13 cellular contexts compared by ENCODE assay signal in the genomic region with DNA sequence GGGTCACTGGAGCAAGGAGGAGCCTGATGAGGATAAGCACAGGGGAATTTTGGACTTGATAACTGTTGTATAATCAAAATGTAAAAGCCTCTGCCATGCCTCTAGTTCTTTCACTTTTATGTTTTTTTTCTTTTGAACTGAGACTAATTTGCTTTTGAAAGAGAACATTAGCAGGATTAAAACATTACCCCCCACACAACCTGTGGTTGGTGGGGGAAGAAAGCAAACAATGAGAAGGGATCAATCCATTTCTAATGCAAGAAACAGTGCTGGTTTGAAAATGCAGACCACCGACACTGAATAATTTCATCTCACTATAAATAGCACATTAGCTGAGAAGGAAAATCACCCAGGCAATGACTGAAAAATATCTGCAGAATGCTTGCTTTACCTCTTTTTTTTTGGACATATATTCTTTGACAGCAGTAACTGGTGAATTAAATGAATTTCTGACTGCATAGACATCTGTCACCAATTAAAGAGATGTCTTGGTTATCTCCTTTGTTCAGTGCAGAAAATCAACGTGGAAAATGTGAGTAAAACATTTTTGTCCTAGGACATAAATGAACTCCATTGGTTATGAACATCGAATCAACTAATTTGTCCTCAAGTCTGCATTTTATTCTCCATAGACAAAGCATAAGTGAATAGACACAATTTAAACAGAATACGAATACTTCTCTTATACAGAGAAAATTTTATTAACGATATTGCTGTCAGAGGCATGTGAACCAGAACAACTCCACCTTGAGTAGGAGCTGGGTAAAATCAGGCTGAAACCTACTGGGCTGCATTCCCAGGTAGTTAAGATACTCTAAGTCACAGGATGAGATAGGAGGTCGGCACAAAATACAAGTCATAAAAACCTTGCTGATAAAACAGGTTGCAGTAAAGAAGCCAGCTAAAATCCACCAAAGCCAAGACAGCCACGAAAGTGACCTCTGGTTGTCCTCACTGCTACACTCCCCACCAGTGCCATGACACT. TPM values are rescaled to one million over a fixed set of nuclear protein-coding genes. Genes with fewer than 3 reads are reported as not detected.
A peak's percentile ranks its signal among the peaks of the same experiment; 100 is the strongest.
DNase-seq lines count a peak whose midpoint lies in the region; ATAC-seq and TF ChIP-seq lines count a peak whose summit lies in the region.
"Had no signal": no experiment of that assay in that cellular context is flagged by ENCODE, and none has a peak within 500 bp of the region (broad histone marks: within the 10 kb centered on the region; RNA-seq: fewer than 3 reads in every experiment).

No MANE protein-coding gene starts in this region.

- H2BK20ac ChIP-seq in H9 (ENCODE audit: low read depth, low read length, poor library complexity, severe bottlenecking): no peak overlapping the region

- H3K9me3 ChIP-seq in H9 (ENCODE audit: control insufficient read depth, low read depth, low read length): no peaks in the 10 kb centered on the region
- no peaks in the 10 kb centered on the region for H3K9me3 ChIP-seq in PC-3 (ENCODE audit: low read length)
- H3K9me3 ChIP-seq in ovary: no peaks in the 10 kb centered on the region
- H3K9me3 ChIP-seq in T-helper 17 cell (ENCODE audit: control insufficient read depth, low read length, poor library complexity, severe bottlenecking): peaks cover 3% of the 10 kb centered on the region

- no TSS peak for BruUV-seq in PC-3 (replicated peaks; lab: Mats Ljungman, UMichigan)

- H3K27me3 ChIP-seq in H9 (ENCODE audit: insufficient read depth, low read length) (no peaks in the 10 kb centered on the region), PC-3 (ENCODE audit: low read length) (peaks cover 7% of the 10 kb centered on the region), ovary (no peaks in the 10 kb centered on the region)

- no peak overlapping the region for H2BK12ac ChIP-seq in H9 (ENCODE audit: insufficient read length, low read depth, low read length)

- H3K4me2 ChIP-seq in H9 (ENCODE audit: insufficient read depth, insufficient read length, low read length) (peak overlapping the region; percentile 44), PC-3 (ENCODE audit: low read length) (peak overlapping the region; percentile 19; the same call in 1 of the 2 replicates)

- H3K27ac Mint-ChIP-seq in H9: peak overlapping the region; percentile 87 to 97 (median 90)
- no peak overlapping the region for H3K27ac Mint-ChIP-seq in T-helper 17 cell
- H3K27ac Mint-ChIP-seq: naive thymus-derived CD8-positive, alpha-beta T cell had no signal

- CTCF ChIA-PET in PC-3 (lab: Charles Lee): interaction anchor here (0.7 kb wide), 1 partner anchor 155 kb away, joined by 4 read pairs; no protein-coding TSS in a partner anchor

- H3F3A ChIP-seq in PC-3 (ENCODE audit: low read length, unreplicated experiment): no peaks in the 10 kb centered on the region

- H4K20me1 ChIP-seq in H9 (ENCODE audit: control insufficient read depth, insufficient read depth, insufficient read length): no peaks in the 10 kb centered on the region
- H4K20me1 ChIP-seq in PC-3 (ENCODE audit: low read length): no peaks in the 10 kb centered on the region

- H3K36me3 ChIP-seq in PC-3 (ENCODE audit: low read depth, low read length) (no peaks in the 10 kb centered on the region), ovary (no peaks in the 10 kb centered on the region)
- H3K36me3 ChIP-seq: WERI-Rb-1 had no signal

- TF ChIP-seq CTCF in H9 (conservative IDR thresholded peaks at IDR 0.05): peak; percentile 25; the same call in 1 of the 3 replicates
- no peak for TF ChIP-seq CTCF in PC-3 (conservative IDR thresholded peaks at IDR 0.05; ENCODE audit: low read depth, low read length)
- peak; percentile 4 for TF ChIP-seq CTCF in fibroblast of pulmonary artery (IDR thresholded peaks at IDR 0.05; ENCODE audit: low read length, missing control alignments)
- TF ChIP-seq CTCF in ovary (IDR thresholded peaks at IDR 0.05): no peak

- ATAC-seq in PC-3: no peak
- ATAC-seq in HG02588 (IDR thresholded peaks at IDR 0.05; ENCODE audit: unreplicated experiment): no peak
- ATAC-seq in T-helper 17 cell: no peak
- ATAC-seq: naive thymus-derived CD8-positive, alpha-beta T cell had no signal

- POLR2A ChIA-PET in PC-3 (lab: Charles Lee; ENCODE audit: unreplicated experiment): no interaction called here

- H3K56ac ChIP-seq in H9 (ENCODE audit: insufficient read length, low read depth, low read length): no peak overlapping the region

- no peak overlapping the region for H2BK120ac ChIP-seq in H9 (ENCODE audit: low read depth, low read length, poor library complexity, severe bottlenecking)

- intact Hi-C loops in PC-3 (cut with micrococcal nuclease): no loop called here
- intact Hi-C loops in ovary (cut with DNase I): no loop called here

- H3K27me3 Mint-ChIP-seq in H9 (ENCODE audit: low read depth) (no peaks in the 10 kb centered on the region), T-helper 17 cell (no peaks in the 10 kb centered on the region)

- H3K18ac ChIP-seq in H9 (ENCODE audit: insufficient read length, low read depth, low read length): no peak overlapping the region

- H3K4me3 Mint-ChIP-seq in H9 (peak overlapping the region; percentile 49 to 68), T-helper 17 cell (no peak overlapping the region)
- H3K4me3 Mint-ChIP-seq: naive thymus-derived CD8-positive, alpha-beta T cell had no signal

- H3K79me2 ChIP-seq in H9 (ENCODE audit: insufficient read depth, low read length) (no peaks in the 10 kb centered on the region), PC-3 (ENCODE audit: low read length) (no peaks in the 10 kb centered on the region)

- H3K79me1 ChIP-seq in H9 (ENCODE audit: insufficient read depth, low read depth, low read length, poor library complexity, severe bottlenecking): no peaks in the 10 kb centered on the region

- H2BK5ac ChIP-seq in H9 (ENCODE audit: insufficient read length, low read length): no peak overlapping the region

- H4K5ac ChIP-seq in H9 (ENCODE audit: insufficient read length, low read depth, low read length): no peak overlapping the region

- H3K23ac ChIP-seq in H9 (ENCODE audit: insufficient read length, low read depth, low read length): no peak overlapping the region

- H3K27ac ChIP-seq in H9 (ENCODE audit: insufficient read length, low read depth, low read length) (no peak overlapping the region), PC-3 (ENCODE audit: low read length) (no peak overlapping the region), ovary (no peak overlapping the region)
- H3K27ac ChIP-seq: WERI-Rb-1 had no signal

- no peaks in the 10 kb centered on the region for H3K23me2 ChIP-seq in H9 (ENCODE audit: insufficient read length, low read depth, low read length, poor library complexity, severe bottlenecking)

- no peak overlapping the region for H2AK5ac ChIP-seq in H9 (ENCODE audit: insufficient read length, low read length)

- H3K9me2 ChIP-seq in PC-3 (replicated peaks; ENCODE audit: low read length): no peaks in the 10 kb centered on the region

- H3K4me1 ChIP-seq in H9 (ENCODE audit: insufficient read depth, low read length) (peaks cover 9% of the 10 kb centered on the region), PC-3 (ENCODE audit: insufficient read depth, low read length) (no peaks in the 10 kb centered on the region), ovary (ENCODE audit: insufficient read depth) (peaks cover 2% of the 10 kb centered on the region)

- H2AFZ ChIP-seq in H9 (ENCODE audit: low read length): no peak overlapping the region
- no peak overlapping the region for H2AFZ ChIP-seq in PC-3 (ENCODE audit: low read length)

- no CpG with 5 or more reads among the region's 7 CpGs for WGBS in H9 (ENCODE audit: extremely low coverage, insufficient read length, low lambda C conversion rate)
- 9 to 19% (median 15%) methylated on average over 7 of the region's 7 CpGs for WGBS in ovary, 3 donors

- H4K91ac ChIP-seq in H9 (ENCODE audit: insufficient read length, low read depth, low read length): no peak overlapping the region

- H4K8ac ChIP-seq in H9 (replicated peaks; ENCODE audit: insufficient read length, low read depth, low read length): no peak overlapping the region

- H2BK15ac ChIP-seq in H9 (ENCODE audit: low read depth, low read length): no peak overlapping the region

- no peak for TF ChIP-seq POLR2A in ovary (IDR thresholded peaks at IDR 0.05)

- DNase-seq in H9 (no peak), PC-3 (peak; percentile 8), fibroblast of pulmonary artery (ENCODE audit: low read depth) (no peak), ovary (no peak), T-helper 2 cell (no peak), T-helper 17 cell (no peak), NCI-H526 treated with DMSO at 0.1 percent for 48 hours (lab: John Stamatoyannopoulos, UW) (no peak)
- DNase-seq: activated CD8-positive, alpha-beta memory T cell treated with anti-CD3 and anti-CD28 coated beads for 24 hours; KG1; naive thymus-derived CD8-positive, alpha-beta T cell; NCI-H446 treated with DMSO at 0.1 percent for 48 hours; WERI-Rb-1 had no signal

- no peak overlapping the region for H3K14ac ChIP-seq in H9 (ENCODE audit: insufficient read depth, low read length)

- no peak overlapping the region for H3K4ac ChIP-seq in H9 (ENCODE audit: low read depth, low read length)

- H3K4me3 ChIP-seq in PC-3 (ENCODE audit: low read length) (no peak overlapping the region), fibroblast of pulmonary artery (replicated peaks; ENCODE audit: low read depth, low read length) (peak overlapping the region; percentile 25), ovary (peak overlapping the region; percentile 5)

- peaks cover 0 to 12% (median 2%) of the 10 kb centered on the region in 3 experiments; a peak in 4 of 7 replicates for H3K36me3 Mint-ChIP-seq in H9 (ENCODE audit: insufficient read depth in 1 of 3, low read depth in 3 of 3)
- no peaks in the 10 kb centered on the region for H3K36me3 Mint-ChIP-seq in T-helper 17 cell (ENCODE audit: low read depth)
- H3K36me3 Mint-ChIP-seq: naive thymus-derived CD8-positive, alpha-beta T cell had no signal

- H3K9me3 Mint-ChIP-seq in H9: no peaks in the 10 kb centered on the region

- H3K9ac ChIP-seq in H9 (ENCODE audit: extremely low read depth, insufficient read length, low read length) (peak overlapping the region; percentile 19), PC-3 (ENCODE audit: low read length) (no peak overlapping the region)

- H3K4me1 Mint-ChIP-seq in H9: peaks cover 55 to 57% of the 10 kb centered on the region in 2 experiments
- H3K4me1 Mint-ChIP-seq in T-helper 17 cell: no peaks in the 10 kb centered on the region
- H3K4me1 Mint-ChIP-seq: naive thymus-derived CD8-positive, alpha-beta T cell had no signal

- no peak for TF ChIP-seq EP300 in ovary (IDR thresholded peaks at IDR 0.05)

- no peak overlapping the region for H3T11ph ChIP-seq in H9 (ENCODE audit: low read length)

RNA-seq across cellular contexts. Expression of a gene that starts 48.8 kb away (rescaled TPM):
- 18.9 and 19.0 TPM in 2 replicates for total RNA-seq in H9 (2021)
- 0.22 TPM in 1 of 2 replicates, not detected in the other for total RNA-seq in PC-3 (2014; rRNA removed)
- total RNA-seq in ovary: 1 to 10 TPM; 1.4 to 5.5 (median 3.3) TPM
- 1 to 10 TPM; 3.9 to 4.7 TPM for polyA plus RNA-seq in ovary
- not detected for total RNA-seq in T-helper 17 cell
- total RNA-seq: naive thymus-derived CD8-positive, alpha-beta T cell had no signal
- polyA plus RNA-seq: naive thymus-derived CD8-positive, alpha-beta T cell had no signal

Comparison
In these comparisons a context has a peak if more than half of its experiments do, and no peak if none do; other contexts are left out.
1. CTCF ChIP-seq: peak in H9 (single experiment) and fibroblast of pulmonary artery (single experiment); none in PC-3 (single experiment) and ovary (0 of 3).